Comparison of ENCODE assay signal across 8 cellular contexts in genomic region chr5:1110930-1111726, GRCh38. TPM values are rescaled to one million over a fixed set of nuclear protein-coding genes. Genes with fewer than 3 reads are reported as not detected.
A peak's percentile ranks its signal among the peaks of the same experiment; 100 is the strongest.
DNase-seq lines count a peak whose midpoint lies in the region; ATAC-seq lines count a peak whose summit lies in the region.

No MANE protein-coding gene starts in this region.

- H3K4me1 ChIP-seq in CD8-positive, alpha-beta memory T cell (ENCODE audit: insufficient read depth, low read length), result peaks cover 38% of the 10 kb centered on the region
- H3K4me1 ChIP-seq in iPS DF 6.9 (ENCODE audit: control insufficient read depth, insufficient read depth, low read length), result peaks cover 17% of the 10 kb centered on the region; the same call in 1 of the 2 replicates
- peaks cover 32 to 46% (median 39%) of the 10 kb centered on the region in 3 donors for H3K4me1 ChIP-seq in skeletal muscle tissue (ENCODE audit: control insufficient read depth in 3 of 3, insufficient read depth in 3 of 3, low read length in 3 of 3)

- H3K4me1 Mint-ChIP-seq in CD8-positive, alpha-beta memory T cell, result peaks cover 0 to 35% (median 33%) of the 10 kb centered on the region in 3 donors

- POLR2A ChIA-PET in CD8-positive, alpha-beta memory T cell (lab: Charles Lee), result no interaction called here

- no peaks in the 10 kb centered on the region for H3K27me3 ChIP-seq in CD8-positive, alpha-beta memory T cell (ENCODE audit: insufficient read depth, low read length, poor library complexity, severe bottlenecking)
- H3K27me3 ChIP-seq in iPS DF 6.9 (ENCODE audit: control insufficient read depth, insufficient read depth, low read length), result no peaks in the 10 kb centered on the region
- H3K27me3 ChIP-seq in skeletal muscle tissue (ENCODE audit: control insufficient read depth in 3 of 3, insufficient read depth in 3 of 3, low read length in 3 of 3), result peaks cover 0 to 9% (median 5%) of the 10 kb centered on the region in 3 donors

- H3K4me3 ChIP-seq in CD8-positive, alpha-beta memory T cell (ENCODE audit: low read length), result peak overlapping the region; percentile 77
- peak overlapping the region; percentile 53 for H3K4me3 ChIP-seq in iPS DF 6.9 (ENCODE audit: low read length)
- H3K4me3 ChIP-seq in skeletal muscle tissue (ENCODE audit: low read length in 3 of 3), result peak overlapping the region; percentile 69 to 73 (median 72)

- peak in 3 of 5 donors; percentile 14 to 32 (median 28) for DNase-seq in CD8-positive, alpha-beta memory T cell
- DNase-seq in LoVo (ENCODE audit: low spot score) (peak; percentile 60), iPS DF 6.9 (ENCODE audit: low read depth, low spot score) (no peak), midbrain (lab: John Stamatoyannopoulos, UW) (no peak), NCI-H1694 treated with DMSO at 0.1 percent for 48 hours (lab: John Stamatoyannopoulos, UW) (no peak)

- no peaks in the 10 kb centered on the region for H3K36me3 Mint-ChIP-seq in CD8-positive, alpha-beta memory T cell

- peak; percentile 17 for ATAC-seq in GM21423 (IDR thresholded peaks at IDR 0.05; ENCODE audit: unreplicated experiment)

- H3K27ac Mint-ChIP-seq in CD8-positive, alpha-beta memory T cell, result peak overlapping the region; percentile 7 to 98 (median 80)

- CTCF ChIA-PET in CD8-positive, alpha-beta memory T cell (lab: Charles Lee), result no interaction called here

- H3K27ac ChIP-seq in CD8-positive, alpha-beta memory T cell (ENCODE audit: low read depth, low read length), result peak overlapping the region; percentile 57
- H3K27ac ChIP-seq in angular gyrus (ENCODE audit: low read depth, low read length) (peak overlapping the region; percentile 55), iPS DF 6.9 (ENCODE audit: low read length) (no peak overlapping the region), skeletal muscle tissue (ENCODE audit: low read depth, low read length) (peak overlapping the region; percentile 74)

- no CpG with 5 or more reads among the region's 54 CpGs for WGBS in iPS DF 6.9 (ENCODE audit: insufficient coverage, insufficient read length)

- H3K9me3 Mint-ChIP-seq in CD8-positive, alpha-beta memory T cell, result no peaks in the 10 kb centered on the region

- H3K4me3 Mint-ChIP-seq in CD8-positive, alpha-beta memory T cell, result peak overlapping the region; percentile 74 to 97 (median 88)

- peak overlapping the region; percentile 52 to 80 (median 63) for H3K9ac ChIP-seq in skeletal muscle tissue (ENCODE audit: low read depth in 1 of 3, low read length in 3 of 3)

- H3K36me3 ChIP-seq in CD8-positive, alpha-beta memory T cell (ENCODE audit: insufficient read depth, low read length), result no peaks in the 10 kb centered on the region
- H3K36me3 ChIP-seq in iPS DF 6.9 (ENCODE audit: control insufficient read depth, insufficient read depth, low read length) (no peaks in the 10 kb centered on the region; the same call in 1 of the 2 replicates), skeletal muscle tissue (ENCODE audit: control insufficient read depth in 3 of 3, insufficient read depth in 3 of 3, low read length in 3 of 3) (no peaks in the 10 kb centered on the region)

- H3K9me3 ChIP-seq in CD8-positive, alpha-beta memory T cell (ENCODE audit: low read length), result no peaks in the 10 kb centered on the region
- H3K9me3 ChIP-seq in iPS DF 6.9 (ENCODE audit: control insufficient read depth, insufficient read depth, low read length) (no peaks in the 10 kb centered on the region), skeletal muscle tissue (ENCODE audit: control insufficient read depth in 3 of 3, low read length in 3 of 3) (no peaks in the 10 kb centered on the region)

- H3K27me3 Mint-ChIP-seq in CD8-positive, alpha-beta memory T cell, result peaks cover 2 to 17% of the 10 kb centered on the region in 2 donors

RNA-seq across cellular contexts. Expression of gene SLC12A7, which starts 0.7 kb away (rescaled TPM):
- 1 to 10 TPM; 4.9 to 6.6 TPM for total RNA-seq in CD8-positive, alpha-beta memory T cell
- 20.0 TPM for polyA plus RNA-seq in CD8-positive, alpha-beta memory T cell
- total RNA-seq in skeletal muscle tissue, result 5.7 TPM

Comparison
In these comparisons a context has a peak if more than half of its experiments do, and no peak if none do; other contexts are left out.
1. DNase-seq: peak in CD8-positive, alpha-beta memory T cell (3 of 5) and LoVo (single experiment); none in iPS DF 6.9 (single experiment), midbrain (single experiment) and NCI-H1694 treated with DMSO at 0.1 percent for 48 hours (single experiment).
2. Peak in every context shown above with its lines, with median percentiles within 50 percentile points of each other: H3K4me3 ChIP-seq.